ENCODE assay signal across 8 cellular contexts in the genomic region with DNA sequence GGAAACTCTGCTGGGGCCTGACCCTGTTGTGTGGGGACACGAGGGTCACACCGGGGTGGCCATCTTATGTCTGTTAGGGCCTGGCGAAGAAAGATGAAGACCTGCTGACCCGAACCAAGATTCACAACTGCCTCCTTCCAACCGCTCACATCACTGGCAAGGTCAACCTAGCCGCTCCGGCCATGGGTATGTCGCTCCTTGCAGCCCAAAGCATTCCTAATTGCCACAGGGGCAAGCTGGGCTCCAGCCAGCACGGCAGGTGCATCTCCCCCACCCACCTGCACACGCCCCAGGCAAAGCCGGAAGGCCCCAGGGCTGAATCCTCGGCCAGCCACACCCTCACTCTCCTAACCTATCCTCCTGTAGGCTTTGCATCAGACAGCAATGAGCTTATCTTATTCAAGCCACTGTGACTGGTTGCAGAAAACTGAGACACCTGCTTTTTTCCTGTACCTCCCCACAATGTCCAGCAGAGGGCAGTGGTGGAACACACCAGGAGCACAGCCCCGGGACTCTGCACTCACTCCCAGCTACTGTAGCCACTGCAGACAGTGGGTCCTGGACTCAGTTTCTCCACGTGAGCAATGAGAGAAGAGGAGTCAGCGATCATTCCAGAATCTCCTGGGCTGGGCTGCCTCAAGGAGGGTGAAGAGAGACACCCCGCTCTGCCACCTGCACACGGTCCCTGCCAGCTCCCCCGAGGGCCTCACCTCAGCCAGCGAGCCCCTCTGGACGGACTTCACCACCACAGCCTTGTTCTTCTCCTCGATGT.
A peak's percentile ranks its signal among the peaks of the same experiment; 100 is the strongest.
DNase-seq lines count a peak whose midpoint lies in the region; ATAC-seq and TF ChIP-seq lines count a peak whose summit lies in the region.

No MANE protein-coding gene starts in this region.

- H3K9me3 Mint-ChIP-seq in GM23338, result peaks cover 6% of the 10 kb centered on the region
- peaks cover 9% of the 10 kb centered on the region for H3K9me3 Mint-ChIP-seq in chondrocyte (ENCODE audit: low read depth)

- H3K9me3 ChIP-seq in AG04450 (ENCODE audit: control insufficient read depth, insufficient read depth, low read length), result no peaks in the 10 kb centered on the region; the same call in 1 of the 2 replicates
- H3K9me3 ChIP-seq in left lung, result peaks cover 0 to 6% of the 10 kb centered on the region in 2 donors

- no peak overlapping the region for H3K4me3 Mint-ChIP-seq in GM23338
- H3K4me3 Mint-ChIP-seq in chondrocyte (ENCODE audit: unreplicated experiment), result no peak overlapping the region

- DNase-seq in AG04450 (ENCODE audit: low read depth, low spot score) (peak; percentile 53), GM23338 (ENCODE audit: low spot score) (peak; percentile 79), NCI-H460 (ENCODE audit: extremely low read depth, low read depth) (peak; percentile 80), chondrocyte (ENCODE audit: low spot score) (no peak), left lung (peak in 1 of 2 donors; percentile 64)
- peak; percentile 73 for DNase-seq in activated CD4-positive, alpha-beta T cell treated with anti-CD3 and anti-CD28 coated beads for 48 hours
- DNase-seq in stimulated activated CD4-positive, alpha-beta T cell treated with anti-CD3 and anti-CD28 coated beads, TNF-alpha, amount 100 ng/mL, for 4 hours (ENCODE audit: low read depth in 3 of 3), result peak; percentile 33 to 45 (median 34)

- H3K27ac Mint-ChIP-seq in GM23338, result peak overlapping the region; percentile 81; the same call in 1 of the 2 replicates
- no peak overlapping the region for H3K27ac Mint-ChIP-seq in chondrocyte (ENCODE audit: unreplicated experiment)

- H3K27ac ChIP-seq in AG04450 (ENCODE audit: low read depth, low read length) (no peak overlapping the region), GM23338 (ENCODE audit: low read depth) (no peak overlapping the region), left lung (no peak overlapping the region)

- intact Hi-C loops in left lung (cut with DNase I), result loop anchor here (5.0 kb wide), 2 partner anchors 245 to 250 kb away; no protein-coding TSS in a partner anchor

- H3K4me3 ChIP-seq in AG04450 (ENCODE audit: low read depth, low read length) (no peak overlapping the region), GM23338 (no peak overlapping the region), left lung (no peak overlapping the region)

- no peaks in the 10 kb centered on the region for H3K4me1 ChIP-seq in GM23338 (ENCODE audit: insufficient read depth)
- peaks cover 0 to 14% of the 10 kb centered on the region in 2 donors for H3K4me1 ChIP-seq in left lung

- no peaks in the 10 kb centered on the region for H3K79me2 ChIP-seq in GM23338 (replicated peaks; ENCODE audit: insufficient read depth)

- H2AFZ ChIP-seq in GM23338, result no peak overlapping the region

- H3K36me3 Mint-ChIP-seq in GM23338 (ENCODE audit: low read depth) (peaks cover 15% of the 10 kb centered on the region; the same call in 2 of the 3 replicates), chondrocyte (ENCODE audit: low read depth) (peaks cover 2% of the 10 kb centered on the region)

- peak; percentile 97 for TF ChIP-seq CTCF in AG04450 (IDR thresholded peaks at IDR 0.05; ENCODE audit: low read depth, low read length)
- TF ChIP-seq CTCF in GM23338 (conservative IDR thresholded peaks at IDR 0.05; ENCODE audit: low read depth in 2 of 2), result peak; percentile 87 to 96
- TF ChIP-seq CTCF in chondrocyte (IDR thresholded peaks at IDR 0.05), result peak; percentile 94
- peak; percentile 90 to 93 for TF ChIP-seq CTCF in left lung (IDR thresholded peaks at IDR 0.05)

- ATAC-seq in GM23338 (peak; percentile 88), left lung (peak; percentile 97), GM18867 (IDR thresholded peaks at IDR 0.05; ENCODE audit: unreplicated experiment) (no peak)

- H3K4me1 Mint-ChIP-seq in GM23338, result peaks cover 2% of the 10 kb centered on the region; the same call in 2 of the 3 replicates
- peaks cover 22% of the 10 kb centered on the region for H3K4me1 Mint-ChIP-seq in chondrocyte (ENCODE audit: low read depth)

- CTCF ChIA-PET in AG04450 (lab: Charles Lee), result interaction anchor here (0.5 to 8.3 kb wide), 63 partner anchors 9 to 975 kb away, joined by 3 to 401 read pairs (median 4); a partner anchor contains a TSS

- H3K9me2 ChIP-seq in GM23338 (ENCODE audit: insufficient read depth), result no peaks in the 10 kb centered on the region

- 0 out of 2 replicates have a peak, but pooled peaks cover 3% of the 10 kb centered on the region for H3K36me3 ChIP-seq in GM23338 (ENCODE audit: insufficient read depth)
- peaks cover 0 to 96% of the 10 kb centered on the region in 2 donors for H3K36me3 ChIP-seq in left lung

- H3K27me3 Mint-ChIP-seq in GM23338 (ENCODE audit: insufficient read depth, low read depth, poor library complexity), result peaks cover 10% of the 10 kb centered on the region
- H3K27me3 Mint-ChIP-seq in chondrocyte (ENCODE audit: low read depth), result peaks cover 7% of the 10 kb centered on the region

- no peaks in the 10 kb centered on the region for H3F3A ChIP-seq in GM23338 (replicated peaks; ENCODE audit: low read depth)

- H3K27me3 ChIP-seq in AG04450 (ENCODE audit: control insufficient read depth, insufficient read depth, low read length) (peaks cover 3% of the 10 kb centered on the region), GM23338 (ENCODE audit: insufficient read depth) (no peaks in the 10 kb centered on the region), left lung (peaks cover 0 to 6% of the 10 kb centered on the region in 2 donors)

- POLR2A ChIA-PET in AG04450 (lab: Yijun Ruan, JAX), result interaction anchor here (0.6 kb wide), 1 partner anchor 72 kb away, joined by 3 read pairs; no protein-coding TSS in a partner anchor

- no peaks in the 10 kb centered on the region for H4K20me1 ChIP-seq in GM23338 (replicated peaks; ENCODE audit: insufficient read depth)

- H3K4me2 ChIP-seq in GM23338, result no peak overlapping the region

TF ChIP-seq in GM23338, 12 proteins besides CTCF, POLR2A, EP300 and RAD21 (continues in another document):
- TF ChIP-seq ZNF114 (CRISPR knock-in tag; IDR thresholded peaks at IDR 0.05) (no peak), ZNF331 (CRISPR knock-in tag; IDR thresholded peaks at IDR 0.05; ENCODE audit: low read depth) (no peak)
- TF ChIP-seq, protein P1, sequence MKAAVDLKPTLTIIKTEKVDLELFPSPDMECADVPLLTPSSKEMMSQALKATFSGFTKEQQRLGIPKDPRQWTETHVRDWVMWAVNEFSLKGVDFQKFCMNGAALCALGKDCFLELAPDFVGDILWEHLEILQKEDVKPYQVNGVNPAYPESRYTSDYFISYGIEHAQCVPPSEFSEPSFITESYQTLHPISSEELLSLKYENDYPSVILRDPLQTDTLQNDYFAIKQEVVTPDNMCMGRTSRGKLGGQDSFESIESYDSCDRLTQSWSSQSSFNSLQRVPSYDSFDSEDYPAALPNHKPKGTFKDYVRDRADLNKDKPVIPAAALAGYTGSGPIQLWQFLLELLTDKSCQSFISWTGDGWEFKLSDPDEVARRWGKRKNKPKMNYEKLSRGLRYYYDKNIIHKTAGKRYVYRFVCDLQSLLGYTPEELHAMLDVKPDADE (IDR thresholded peaks at IDR 0.05), result no peak
